ENCODE assay signal across 18 cellular contexts in genomic region chr7:156964971-156965370, GRCh38. TPM values are rescaled to one million over a fixed set of nuclear protein-coding genes. Genes with fewer than 3 reads are reported as not detected.
DNase-seq lines count a peak whose midpoint lies in the region; ATAC-seq and TF ChIP-seq lines count a peak whose summit lies in the region.
"Had no signal": no experiment of that assay in that cellular context is flagged by ENCODE, and none has a peak within 500 bp of the region (broad histone marks: within the 10 kb centered on the region; RNA-seq: fewer than 3 reads in every experiment).

No MANE protein-coding gene starts in this region.

- no peaks in the 10 kb centered on the region for H3K9me3 Mint-ChIP-seq in progenitor cell of endocrine pancreas (ENCODE audit: low read depth)
- H3K9me3 Mint-ChIP-seq: CD4-positive, alpha-beta T cell; CD8-positive, alpha-beta T cell had no signal

- intact Hi-C loops in Right ventricle myocardium inferior (cut with DNase I), result no loop called here

- ATAC-seq in Right ventricle myocardium inferior, result no peak
- no peak for ATAC-seq in GM21515 (IDR thresholded peaks at IDR 0.05; ENCODE audit: unreplicated experiment)
- ATAC-seq: CD8-positive, alpha-beta T cell had no signal

- peaks cover 37% of the 10 kb centered on the region for H3K36me3 Mint-ChIP-seq in progenitor cell of endocrine pancreas (ENCODE audit: insufficient read depth)

- H3K4me3 Mint-ChIP-seq in progenitor cell of endocrine pancreas (ENCODE audit: low read depth), result no peak overlapping the region
- H3K4me3 Mint-ChIP-seq: CD4-positive, alpha-beta T cell; CD8-positive, alpha-beta T cell had no signal

- in situ Hi-C loops in KBM-7 (cut with MboI; ENCODE audit: low pct_unique_long_range_greater_than_20kb, low sequenced_read_pairs), result no loop called here

- no peaks in the 10 kb centered on the region for H3K27me3 Mint-ChIP-seq in progenitor cell of endocrine pancreas
- H3K27me3 Mint-ChIP-seq: CD4-positive, alpha-beta T cell had no signal

- peak in 36 of 61 donors; percentile 11 to 84 (median 48) for DNase-seq in caudate nucleus (lab: John Stamatoyannopoulos, UW)
- peak; percentile 43 for DNase-seq in islet precursor cell
- DNase-seq in progenitor cell of endocrine pancreas (ENCODE audit: low spot score, unreplicated experiment), result no peak
- no peak for DNase-seq in stimulated activated CD4-positive, alpha-beta T cell treated with anti-CD3 and anti-CD28 coated beads, Interleukin-15, amount 100 ng/mL, for 24 hours
- DNase-seq in Right ventricle myocardium inferior (ENCODE audit: missing footprints), result no peak
- DNase-seq in KBM-7, result no peak
- DNase-seq: 8988T; ACHN; Caco-2; Calu3; CD4-positive, alpha-beta T cell; CD8-positive, alpha-beta T cell; DMS79 treated with DMSO at 0.1 percent for 48 hours; GF-D8 had no signal

- TF ChIP-seq CTCF in progenitor cell of endocrine pancreas (IDR thresholded peaks at IDR 0.05; ENCODE audit: unreplicated experiment), result no peak

- H3K27ac ChIP-seq in caudate nucleus (ENCODE audit: low read depth, low read length), result no peak overlapping the region
- H3K27ac ChIP-seq: BLaER1 treated with 17β-estradiol and CSF1 and Interleukin-3, amounts not matched to agents 10 nM and 100 nM; C4-2B had no signal

- peak overlapping the region; percentile 41 for H3K27ac Mint-ChIP-seq in progenitor cell of endocrine pancreas
- H3K27ac Mint-ChIP-seq: CD4-positive, alpha-beta T cell; CD8-positive, alpha-beta T cell had no signal

- H3K4me1 Mint-ChIP-seq in progenitor cell of endocrine pancreas (ENCODE audit: low read depth), result no peaks in the 10 kb centered on the region

RNA-seq across cellular contexts. Expression of gene NOM1, which starts 15.5 kb away (rescaled TPM):
- total RNA-seq in progenitor cell of endocrine pancreas (33.6 and 34.4 TPM in 2 replicates), Right ventricle myocardium inferior (6.6 TPM)

RNA-seq across cellular contexts. Expression of gene MNX1, which starts 45.5 kb away (rescaled TPM):
- 86.5 and 103 TPM in 2 replicates for total RNA-seq in progenitor cell of endocrine pancreas
- not detected for total RNA-seq in Right ventricle myocardium inferior
- total RNA-seq: A673; CD8-positive, alpha-beta T cell had no signal

Comparison
In these comparisons a context has a peak if more than half of its experiments do, and no peak if none do; other contexts are left out.
1. DNase-seq: peak in caudate nucleus (36 of 61) and islet precursor cell (single experiment); none in progenitor cell of endocrine pancreas (single experiment), stimulated activated CD4-positive, alpha-beta T cell treated with anti-CD3 and anti-CD28 coated beads, Interleukin-15, amount 100 ng/mL, for 24 hours (single experiment), Right ventricle myocardium inferior (single experiment) and KBM-7 (single experiment).
2. RNA of gene MNX1, which starts 45.5 kb away (total RNA-seq): 86.5 to 103 TPM in progenitor cell of endocrine pancreas; not detected in Right ventricle myocardium inferior (single experiment); every median in the first group is over 10 times any median in the second.